In the genomic region with DNA sequence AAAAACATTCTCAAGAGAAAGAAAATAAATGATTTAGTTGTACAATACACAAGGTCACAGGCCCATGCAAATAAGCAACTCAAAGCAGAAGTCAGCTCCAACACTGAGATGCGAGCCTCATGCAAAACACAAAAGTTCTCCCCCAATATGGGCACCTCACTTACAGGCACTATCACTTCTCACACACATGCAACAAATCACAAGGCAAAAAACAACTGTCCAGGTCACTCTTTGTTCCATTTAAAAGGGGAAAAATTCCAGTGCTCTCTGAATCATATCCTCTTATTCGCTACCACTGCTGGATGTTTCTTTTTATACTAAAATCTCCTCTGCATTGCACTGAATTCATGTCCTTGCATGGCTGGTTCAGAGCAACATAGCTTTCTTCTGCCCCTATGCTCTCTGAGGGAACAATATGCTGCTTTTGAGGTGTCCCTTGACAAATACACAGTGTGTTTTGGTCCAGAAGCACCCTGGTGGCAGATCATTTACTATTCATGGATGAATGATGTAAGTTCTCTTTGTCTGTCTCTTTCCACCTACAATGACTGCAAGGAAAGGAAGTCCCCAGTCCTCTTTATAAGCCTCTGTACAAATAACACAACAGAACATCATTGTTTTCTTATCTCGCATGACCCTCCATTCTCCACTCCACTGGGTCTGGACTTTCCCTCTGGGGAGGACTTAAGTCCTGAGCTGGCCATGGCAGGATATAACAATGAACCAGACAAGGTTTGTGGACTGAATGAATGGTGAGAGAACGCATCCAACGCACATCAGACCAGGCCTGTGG, we compare ENCODE assay signal across 1 cellular context.
TF ChIP-seq lines count a peak whose summit lies in the region.

No MANE protein-coding gene starts in this region.

TF ChIP-seq in HepG2, 621 proteins besides CTCF, POLR2A, EP300 and RAD21 (continued from another document):
- TF ChIP-seq, protein P1, sequence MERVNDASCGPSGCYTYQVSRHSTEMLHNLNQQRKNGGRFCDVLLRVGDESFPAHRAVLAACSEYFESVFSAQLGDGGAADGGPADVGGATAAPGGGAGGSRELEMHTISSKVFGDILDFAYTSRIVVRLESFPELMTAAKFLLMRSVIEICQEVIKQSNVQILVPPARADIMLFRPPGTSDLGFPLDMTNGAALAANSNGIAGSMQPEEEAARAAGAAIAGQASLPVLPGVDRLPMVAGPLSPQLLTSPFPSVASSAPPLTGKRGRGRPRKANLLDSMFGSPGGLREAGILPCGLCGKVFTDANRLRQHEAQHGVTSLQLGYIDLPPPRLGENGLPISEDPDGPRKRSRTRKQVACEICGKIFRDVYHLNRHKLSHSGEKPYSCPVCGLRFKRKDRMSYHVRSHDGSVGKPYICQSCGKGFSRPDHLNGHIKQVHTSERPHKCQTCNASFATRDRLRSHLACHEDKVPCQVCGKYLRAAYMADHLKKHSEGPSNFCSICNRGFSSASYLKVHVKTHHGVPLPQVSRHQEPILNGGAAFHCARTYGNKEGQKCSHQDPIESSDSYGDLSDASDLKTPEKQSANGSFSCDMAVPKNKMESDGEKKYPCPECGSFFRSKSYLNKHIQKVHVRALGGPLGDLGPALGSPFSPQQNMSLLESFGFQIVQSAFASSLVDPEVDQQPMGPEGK (CRISPR knock-in tag; IDR thresholded peaks at IDR 0.05) = peak; percentile 56
- peak; percentile 43 for TF ChIP-seq CEBPG (CRISPR knock-in tag; IDR thresholded peaks at IDR 0.05)
- peak; percentile 32 for TF ChIP-seq SKI (IDR thresholded peaks at IDR 0.05; ENCODE audit: partially characterized antibody)
- TF ChIP-seq, protein P2, sequence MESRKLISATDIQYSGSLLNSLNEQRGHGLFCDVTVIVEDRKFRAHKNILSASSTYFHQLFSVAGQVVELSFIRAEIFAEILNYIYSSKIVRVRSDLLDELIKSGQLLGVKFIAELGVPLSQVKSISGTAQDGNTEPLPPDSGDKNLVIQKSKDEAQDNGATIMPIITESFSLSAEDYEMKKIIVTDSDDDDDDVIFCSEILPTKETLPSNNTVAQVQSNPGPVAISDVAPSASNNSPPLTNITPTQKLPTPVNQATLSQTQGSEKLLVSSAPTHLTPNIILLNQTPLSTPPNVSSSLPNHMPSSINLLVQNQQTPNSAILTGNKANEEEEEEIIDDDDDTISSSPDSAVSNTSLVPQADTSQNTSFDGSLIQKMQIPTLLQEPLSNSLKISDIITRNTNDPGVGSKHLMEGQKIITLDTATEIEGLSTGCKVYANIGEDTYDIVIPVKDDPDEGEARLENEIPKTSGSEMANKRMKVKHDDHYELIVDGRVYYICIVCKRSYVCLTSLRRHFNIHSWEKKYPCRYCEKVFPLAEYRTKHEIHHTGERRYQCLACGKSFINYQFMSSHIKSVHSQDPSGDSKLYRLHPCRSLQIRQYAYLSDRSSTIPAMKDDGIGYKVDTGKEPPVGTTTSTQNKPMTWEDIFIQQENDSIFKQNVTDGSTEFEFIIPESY (CRISPR knock-in tag; IDR thresholded peaks at IDR 0.05) = peak; percentile 93
- TF ChIP-seq SIN3B (IDR thresholded peaks at IDR 0.05; ENCODE audit: low read length) = no peak
- TF ChIP-seq, protein P3, sequence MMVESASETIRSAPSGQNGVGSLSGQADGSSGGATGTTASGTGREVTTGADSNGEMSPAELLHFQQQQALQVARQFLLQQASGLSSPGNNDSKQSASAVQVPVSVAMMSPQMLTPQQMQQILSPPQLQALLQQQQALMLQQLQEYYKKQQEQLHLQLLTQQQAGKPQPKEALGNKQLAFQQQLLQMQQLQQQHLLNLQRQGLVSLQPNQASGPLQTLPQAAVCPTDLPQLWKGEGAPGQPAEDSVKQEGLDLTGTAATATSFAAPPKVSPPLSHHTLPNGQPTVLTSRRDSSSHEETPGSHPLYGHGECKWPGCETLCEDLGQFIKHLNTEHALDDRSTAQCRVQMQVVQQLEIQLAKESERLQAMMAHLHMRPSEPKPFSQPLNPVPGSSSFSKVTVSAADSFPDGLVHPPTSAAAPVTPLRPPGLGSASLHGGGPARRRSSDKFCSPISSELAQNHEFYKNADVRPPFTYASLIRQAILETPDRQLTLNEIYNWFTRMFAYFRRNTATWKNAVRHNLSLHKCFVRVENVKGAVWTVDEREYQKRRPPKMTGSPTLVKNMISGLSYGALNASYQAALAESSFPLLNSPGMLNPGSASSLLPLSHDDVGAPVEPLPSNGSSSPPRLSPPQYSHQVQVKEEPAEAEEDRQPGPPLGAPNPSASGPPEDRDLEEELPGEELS (CRISPR knock-in tag; IDR thresholded peaks at IDR 0.05) = 0 out of 2 replicates have a peak, but pooled peaks have one; percentile 19
- 0 out of 2 replicates have a peak, but pooled peaks have one; percentile 32 for TF ChIP-seq ZNF614 (CRISPR knock-in tag; IDR thresholded peaks at IDR 0.05; ENCODE audit: borderline replicate concordance)
- TF ChIP-seq, protein P4, sequence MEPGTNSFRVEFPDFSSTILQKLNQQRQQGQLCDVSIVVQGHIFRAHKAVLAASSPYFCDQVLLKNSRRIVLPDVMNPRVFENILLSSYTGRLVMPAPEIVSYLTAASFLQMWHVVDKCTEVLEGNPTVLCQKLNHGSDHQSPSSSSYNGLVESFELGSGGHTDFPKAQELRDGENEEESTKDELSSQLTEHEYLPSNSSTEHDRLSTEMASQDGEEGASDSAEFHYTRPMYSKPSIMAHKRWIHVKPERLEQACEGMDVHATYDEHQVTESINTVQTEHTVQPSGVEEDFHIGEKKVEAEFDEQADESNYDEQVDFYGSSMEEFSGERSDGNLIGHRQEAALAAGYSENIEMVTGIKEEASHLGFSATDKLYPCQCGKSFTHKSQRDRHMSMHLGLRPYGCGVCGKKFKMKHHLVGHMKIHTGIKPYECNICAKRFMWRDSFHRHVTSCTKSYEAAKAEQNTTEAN (CRISPR knock-in tag; conservative IDR thresholded peaks at IDR 0.05) = no peak
- TF ChIP-seq, protein P5, sequence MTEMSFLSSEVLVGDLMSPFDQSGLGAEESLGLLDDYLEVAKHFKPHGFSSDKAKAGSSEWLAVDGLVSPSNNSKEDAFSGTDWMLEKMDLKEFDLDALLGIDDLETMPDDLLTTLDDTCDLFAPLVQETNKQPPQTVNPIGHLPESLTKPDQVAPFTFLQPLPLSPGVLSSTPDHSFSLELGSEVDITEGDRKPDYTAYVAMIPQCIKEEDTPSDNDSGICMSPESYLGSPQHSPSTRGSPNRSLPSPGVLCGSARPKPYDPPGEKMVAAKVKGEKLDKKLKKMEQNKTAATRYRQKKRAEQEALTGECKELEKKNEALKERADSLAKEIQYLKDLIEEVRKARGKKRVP (CRISPR knock-in tag; IDR thresholded peaks at IDR 0.05) = 0 out of 4 replicates have a peak, but pooled peaks of 1 of the 2 experiments have one; percentile 36
- TF ChIP-seq ZNF644 (CRISPR knock-in tag; IDR thresholded peaks at IDR 0.05; ENCODE audit: low read depth) = 0 out of 2 replicates have a peak, but pooled peaks have one; percentile 11
- TF ChIP-seq GATA4 (IDR thresholded peaks at IDR 0.05; ENCODE audit: borderline replicate concordance, low read depth) = peak; percentile 35; the same call in 1 of the 2 replicates
- no peak for TF ChIP-seq ZFP36 (IDR thresholded peaks at IDR 0.05; ENCODE audit: borderline replicate concordance, low read depth, low read length, partially characterized antibody)
- TF ChIP-seq SMC3 (IDR thresholded peaks at IDR 0.05; ENCODE audit: low read length) = no peak
- TF ChIP-seq, protein P6, sequence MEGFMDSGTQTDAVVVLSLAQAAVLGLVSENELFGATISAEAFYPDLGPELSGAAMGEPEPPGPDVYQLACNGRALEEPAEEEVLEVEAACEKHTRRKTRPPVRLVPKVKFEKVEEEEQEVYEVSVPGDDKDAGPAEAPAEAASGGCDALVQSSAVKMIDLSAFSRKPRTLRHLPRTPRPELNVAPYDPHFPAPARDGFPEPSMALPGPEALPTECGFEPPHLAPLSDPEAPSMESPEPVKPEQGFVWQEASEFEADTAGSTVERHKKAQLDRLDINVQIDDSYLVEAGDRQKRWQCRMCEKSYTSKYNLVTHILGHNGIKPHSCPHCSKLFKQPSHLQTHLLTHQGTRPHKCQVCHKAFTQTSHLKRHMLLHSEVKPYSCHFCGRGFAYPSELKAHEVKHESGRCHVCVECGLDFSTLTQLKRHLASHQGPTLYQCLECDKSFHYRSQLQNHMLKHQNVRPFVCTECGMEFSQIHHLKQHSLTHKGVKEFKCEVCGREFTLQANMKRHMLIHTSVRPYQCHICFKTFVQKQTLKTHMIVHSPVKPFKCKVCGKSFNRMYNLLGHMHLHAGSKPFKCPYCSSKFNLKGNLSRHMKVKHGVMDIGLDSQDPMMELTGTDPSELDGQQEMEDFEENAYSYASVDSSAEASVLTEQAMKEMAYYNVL (CRISPR knock-in tag; IDR thresholded peaks at IDR 0.05; ENCODE audit: borderline replicate concordance) = peak; percentile 50; the same call in 1 of the 2 replicates
- no peak for TF ChIP-seq ZNF629 (CRISPR knock-in tag; conservative IDR thresholded peaks at IDR 0.05)
- TF ChIP-seq SOX5 (CRISPR knock-in tag; IDR thresholded peaks at IDR 0.05; ENCODE audit: borderline replicate concordance) = peak; percentile 99
- TF ChIP-seq SPEN (CRISPR knock-in tag; IDR thresholded peaks at IDR 0.05; ENCODE audit: low read depth) = no peak
- TF ChIP-seq TBX3 (IDR thresholded peaks at IDR 0.05; ENCODE audit: borderline replicate concordance) = 0 out of 2 replicates have a peak, but pooled peaks have one; percentile 20
- no peak for TF ChIP-seq RORA (CRISPR knock-in tag; IDR thresholded peaks at IDR 0.05)
- TF ChIP-seq ZNF432 (CRISPR knock-in tag; IDR thresholded peaks at IDR 0.05; ENCODE audit: borderline replicate concordance) = no peak
- TF ChIP-seq, protein P7, sequence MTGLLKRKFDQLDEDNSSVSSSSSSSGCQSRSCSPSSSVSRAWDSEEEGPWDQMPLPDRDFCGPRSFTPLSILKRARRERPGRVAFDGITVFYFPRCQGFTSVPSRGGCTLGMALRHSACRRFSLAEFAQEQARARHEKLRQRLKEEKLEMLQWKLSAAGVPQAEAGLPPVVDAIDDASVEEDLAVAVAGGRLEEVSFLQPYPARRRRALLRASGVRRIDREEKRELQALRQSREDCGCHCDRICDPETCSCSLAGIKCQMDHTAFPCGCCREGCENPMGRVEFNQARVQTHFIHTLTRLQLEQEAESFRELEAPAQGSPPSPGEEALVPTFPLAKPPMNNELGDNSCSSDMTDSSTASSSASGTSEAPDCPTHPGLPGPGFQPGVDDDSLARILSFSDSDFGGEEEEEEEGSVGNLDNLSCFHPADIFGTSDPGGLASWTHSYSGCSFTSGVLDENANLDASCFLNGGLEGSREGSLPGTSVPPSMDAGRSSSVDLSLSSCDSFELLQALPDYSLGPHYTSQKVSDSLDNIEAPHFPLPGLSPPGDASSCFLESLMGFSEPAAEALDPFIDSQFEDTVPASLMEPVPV (CRISPR knock-in tag; IDR thresholded peaks at IDR 0.05) = no peak
- no peak for TF ChIP-seq SATB2 (CRISPR knock-in tag; IDR thresholded peaks at IDR 0.05)
- no peak for TF ChIP-seq ZNF317 (CRISPR knock-in tag; IDR thresholded peaks at IDR 0.05)
- no peak for TF ChIP-seq ZNF660 (CRISPR knock-in tag; IDR thresholded peaks at IDR 0.05; ENCODE audit: borderline replicate concordance, low read depth)
- no peak for TF ChIP-seq ZSCAN21 (CRISPR knock-in tag; IDR thresholded peaks at IDR 0.05; ENCODE audit: borderline replicate concordance)
- TF ChIP-seq NCOA2 (CRISPR knock-in tag; IDR thresholded peaks at IDR 0.05) = peak; percentile 52
- no peak for TF ChIP-seq ZNF296 (CRISPR knock-in tag; conservative IDR thresholded peaks at IDR 0.05)
- TF ChIP-seq, protein P8, sequence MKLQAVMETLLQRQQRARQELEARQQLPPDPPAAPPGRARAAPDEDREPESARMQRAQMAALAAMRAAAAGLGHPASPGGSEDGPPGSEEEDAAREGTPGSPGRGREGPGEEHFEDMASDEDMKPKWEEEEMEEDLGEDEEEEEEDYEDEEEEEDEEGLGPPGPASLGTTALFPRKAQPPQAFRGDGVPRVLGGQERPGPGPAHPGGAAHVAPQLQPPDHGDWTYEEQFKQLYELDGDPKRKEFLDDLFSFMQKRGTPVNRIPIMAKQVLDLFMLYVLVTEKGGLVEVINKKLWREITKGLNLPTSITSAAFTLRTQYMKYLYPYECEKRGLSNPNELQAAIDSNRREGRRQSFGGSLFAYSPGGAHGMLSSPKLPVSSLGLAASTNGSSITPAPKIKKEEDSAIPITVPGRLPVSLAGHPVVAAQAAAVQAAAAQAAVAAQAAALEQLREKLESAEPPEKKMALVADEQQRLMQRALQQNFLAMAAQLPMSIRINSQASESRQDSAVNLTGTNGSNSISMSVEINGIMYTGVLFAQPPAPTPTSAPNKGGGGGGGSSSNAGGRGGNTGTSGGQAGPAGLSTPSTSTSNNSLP (IDR thresholded peaks at IDR 0.05; ENCODE audit: low read depth, low read length) = 0 out of 2 replicates have a peak, but pooled peaks have one; percentile 34
